6 cellular contexts compared by ENCODE assay signal in genomic region chr3:127979473-127979872, GRCh38.
"Had no signal": no experiment of that assay in that cellular context is flagged by ENCODE, and none has a peak within 500 bp of the region (broad histone marks: within the 10 kb centered on the region; RNA-seq: fewer than 3 reads in every experiment).

No MANE protein-coding gene starts in this region.

- DNase-seq: IMR-90, KBM-7, KG1 had no signal

- H3K4me1 Mint-ChIP-seq: IgD-negative memory B cell had no signal

- H3K27ac Mint-ChIP-seq: IgD-negative memory B cell had no signal

- H3K27me3 Mint-ChIP-seq: IgD-negative memory B cell had no signal

- H3K4me3 Mint-ChIP-seq: IgD-negative memory B cell had no signal

- ATAC-seq: HepG2, K562 had no signal
